Comparison of ENCODE assay signal across 24 cellular contexts in genomic region chr20:60478533-60478932, GRCh38.
"Had no signal": no experiment of that assay in that cellular context is flagged by ENCODE, and none has a peak within 500 bp of the region (broad histone marks: within the 10 kb centered on the region; RNA-seq: fewer than 3 reads in every experiment).

No MANE protein-coding gene starts in this region.

- H3K9me3 ChIP-seq: ovary, psoas muscle, right lobe of liver, spleen, thoracic aorta, thyroid gland, tibial nerve, upper lobe of left lung, vagina had no signal

- H3K36me3 ChIP-seq: neural progenitor cell, ovary, right lobe of liver, spleen, thoracic aorta, thyroid gland, tibial nerve, upper lobe of left lung, vagina had no signal

- DNase-seq: naive thymus-derived CD4-positive, alpha-beta T cell; natural killer cell; occipital lobe; ovary; psoas muscle; spleen; stimulated activated CD4-positive, alpha-beta T cell treated with anti-CD3 and anti-CD28 coated beads, Interleukin-12 subunit alpha, Interleukin-12 subunit beta, amount 100 ng/mL, for 4 hours; stimulated activated CD4-positive, alpha-beta T cell treated with anti-CD3 and anti-CD28 coated beads, Interleukin-1b, Interleukin-23, amount 100 ng/mL, for 48 hours; stimulated activated CD4-positive, alpha-beta T cell treated with anti-CD3 and anti-CD28 coated beads, Interleukin-4, amount 100 ng/mL, for 1 hour; stimulated activated CD4-positive, alpha-beta T cell treated with anti-CD3 and anti-CD28 coated beads, Interleukin-4, amount 100 ng/mL, for 4 hours; stimulated activated CD8-positive, alpha-beta memory T cell treated with anti-CD3 and anti-CD28 coated beads, Interleukin-4, amount 100 ng/mL, for 48 hours; stimulated activated naive CD4-positive, alpha-beta T cell; stimulated activated naive CD8-positive, alpha-beta T cell treated with anti-CD3 and anti-CD28 coated beads, Interleukin-15, amount 100 ng/mL, for 72 hours; stimulated activated naive CD8-positive, alpha-beta T cell treated with anti-CD3 and anti-CD28 coated beads, Interleukin-15, Interleukin-2, amounts not matched to agents 100 U/mL and 50 U/mL, for 24 hours; upper lobe of left lung had no signal

- H3K9ac ChIP-seq: neural progenitor cell, parathyroid adenoma had no signal

- H3K27me3 ChIP-seq: neural progenitor cell, ovary, right lobe of liver, thyroid gland, tibial nerve, upper lobe of left lung, vagina had no signal

- H3K27ac ChIP-seq: neural progenitor cell, ovary, parathyroid adenoma, psoas muscle, right lobe of liver, skin epidermis, spleen, thoracic aorta, thyroid gland, tibial nerve, upper lobe of left lung, vagina had no signal

- H3K4me2 ChIP-seq: neural progenitor cell, smooth muscle cell had no signal

- H3K4me3 ChIP-seq: neural progenitor cell, ovary, psoas muscle, right lobe of liver, skin epidermis, smooth muscle cell, spleen, thoracic aorta, thyroid gland, tibial nerve, upper lobe of left lung, vagina had no signal

- H3K4me1 ChIP-seq: parathyroid adenoma, psoas muscle, right lobe of liver, thyroid gland, vagina had no signal
